Comparison of ENCODE assay signal across 1 cellular context in the genomic region with DNA sequence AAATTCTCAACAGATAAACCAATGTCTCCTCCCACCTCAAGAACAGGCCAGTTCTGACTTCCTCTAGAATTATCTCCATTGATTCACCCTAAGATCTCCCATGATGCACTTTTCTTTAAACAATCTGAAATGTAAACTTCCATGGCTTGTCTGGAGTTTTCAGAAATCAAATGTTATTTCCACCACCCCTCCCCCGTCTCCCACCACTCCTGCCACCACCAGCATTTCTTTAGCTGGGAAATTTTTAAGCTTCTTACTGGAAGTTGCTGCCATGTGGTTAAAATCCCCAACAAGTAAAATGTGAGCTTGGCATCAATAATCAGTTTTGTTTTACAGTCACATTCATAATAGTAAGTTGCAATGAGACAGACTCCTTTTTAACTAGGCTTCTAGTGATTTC.
TF ChIP-seq lines count a peak whose summit lies in the region.

No MANE protein-coding gene starts in this region.

TF ChIP-seq in HCT116, 20 proteins besides CTCF, POLR2A, EP300 and RAD21:
- TF ChIP-seq EZH2phosphoT487 (IDR thresholded peaks at IDR 0.05; ENCODE audit: borderline replicate concordance) (no peak), SP1 (IDR thresholded peaks at IDR 0.05; ENCODE audit: low read depth) (no peak), YY1 (IDR thresholded peaks at IDR 0.05; ENCODE audit: extremely low read depth, insufficient replicate concordance, low read depth, low read length) (no peak), EZH2 (IDR thresholded peaks at IDR 0.05) (no peak), JUND (IDR thresholded peaks at IDR 0.05) (no peak), ZFX (IDR thresholded peaks at IDR 0.05) (no peak), CEBPB (IDR thresholded peaks at IDR 0.05; ENCODE audit: low read depth) (no peak), EGR1 (IDR thresholded peaks at IDR 0.05; ENCODE audit: low read depth) (no peak), FOSL1 (IDR thresholded peaks at IDR 0.05; ENCODE audit: low read depth) (no peak), ZNF274 (IDR thresholded peaks at IDR 0.05; ENCODE audit: low read depth, low read length) (no peak), POLR2AphosphoS5 (IDR thresholded peaks at IDR 0.05; ENCODE audit: low read depth, low read length) (no peak)
- TF ChIP-seq, protein P1, sequence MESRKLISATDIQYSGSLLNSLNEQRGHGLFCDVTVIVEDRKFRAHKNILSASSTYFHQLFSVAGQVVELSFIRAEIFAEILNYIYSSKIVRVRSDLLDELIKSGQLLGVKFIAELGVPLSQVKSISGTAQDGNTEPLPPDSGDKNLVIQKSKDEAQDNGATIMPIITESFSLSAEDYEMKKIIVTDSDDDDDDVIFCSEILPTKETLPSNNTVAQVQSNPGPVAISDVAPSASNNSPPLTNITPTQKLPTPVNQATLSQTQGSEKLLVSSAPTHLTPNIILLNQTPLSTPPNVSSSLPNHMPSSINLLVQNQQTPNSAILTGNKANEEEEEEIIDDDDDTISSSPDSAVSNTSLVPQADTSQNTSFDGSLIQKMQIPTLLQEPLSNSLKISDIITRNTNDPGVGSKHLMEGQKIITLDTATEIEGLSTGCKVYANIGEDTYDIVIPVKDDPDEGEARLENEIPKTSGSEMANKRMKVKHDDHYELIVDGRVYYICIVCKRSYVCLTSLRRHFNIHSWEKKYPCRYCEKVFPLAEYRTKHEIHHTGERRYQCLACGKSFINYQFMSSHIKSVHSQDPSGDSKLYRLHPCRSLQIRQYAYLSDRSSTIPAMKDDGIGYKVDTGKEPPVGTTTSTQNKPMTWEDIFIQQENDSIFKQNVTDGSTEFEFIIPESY (IDR thresholded peaks at IDR 0.05; ENCODE audit: extremely low read depth, insufficient replicate concordance, low read length): no peak
- TF ChIP-seq, protein P2, sequence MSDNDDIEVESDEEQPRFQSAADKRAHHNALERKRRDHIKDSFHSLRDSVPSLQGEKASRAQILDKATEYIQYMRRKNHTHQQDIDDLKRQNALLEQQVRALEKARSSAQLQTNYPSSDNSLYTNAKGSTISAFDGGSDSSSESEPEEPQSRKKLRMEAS (IDR thresholded peaks at IDR 0.05): no peak
- TF ChIP-seq, protein P3, sequence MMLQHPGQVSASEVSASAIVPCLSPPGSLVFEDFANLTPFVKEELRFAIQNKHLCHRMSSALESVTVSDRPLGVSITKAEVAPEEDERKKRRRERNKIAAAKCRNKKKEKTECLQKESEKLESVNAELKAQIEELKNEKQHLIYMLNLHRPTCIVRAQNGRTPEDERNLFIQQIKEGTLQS (IDR thresholded peaks at IDR 0.05): no peak
